9 cellular contexts compared by ENCODE assay signal in genomic region chr11:34065505-34066203, GRCh38. TPM values are rescaled to one million over a fixed set of nuclear protein-coding genes. Genes with fewer than 3 reads are reported as not detected.
DNase-seq lines count a peak whose midpoint lies in the region; ATAC-seq and TF ChIP-seq lines count a peak whose summit lies in the region.
"Had no signal": no experiment of that assay in that cellular context is flagged by ENCODE, and none has a peak within 500 bp of the region (broad histone marks: within the 10 kb centered on the region; RNA-seq: fewer than 3 reads in every experiment).

No MANE protein-coding gene starts in this region.

- H3K27me3 ChIP-seq in AG04450 (ENCODE audit: control insufficient read depth, insufficient read depth, low read length) = no peaks in the 10 kb centered on the region

- CTCF ChIA-PET in AG04450 (lab: Charles Lee) = no interaction called here

- no peak overlapping the region for H3K4me3 ChIP-seq in AG04450 (ENCODE audit: low read depth, low read length)
- no peak overlapping the region for H3K4me3 ChIP-seq in WI38 (ENCODE audit: low read depth, low read length)
- no peak overlapping the region for H3K4me3 ChIP-seq in fibroblast of villous mesenchyme (ENCODE audit: low read depth, low read length)

- TF ChIP-seq CTCF in AG04450 (IDR thresholded peaks at IDR 0.05; ENCODE audit: low read depth, low read length) (no peak; the same call in 1 of the 2 replicates), WI38 (IDR thresholded peaks at IDR 0.05; ENCODE audit: low read depth, low read length) (peak; percentile 16; the same call in 1 of the 2 replicates), fibroblast of villous mesenchyme (IDR thresholded peaks at IDR 0.05; ENCODE audit: insufficient read depth, low read depth, low read length) (no peak)

- ATAC-seq in GM18868 (IDR thresholded peaks at IDR 0.05; ENCODE audit: unreplicated experiment) (no peak), GM19035 (IDR thresholded peaks at IDR 0.05; ENCODE audit: unreplicated experiment) (no peak)

- H3K27ac ChIP-seq in AG04450 (ENCODE audit: low read depth, low read length) = peak overlapping the region; percentile 41

- POLR2A ChIA-PET in AG04450 (lab: Yijun Ruan, JAX) = no interaction called here

- H3K9me3 ChIP-seq in AG04450 (ENCODE audit: control insufficient read depth, insufficient read depth, low read length) = no peaks in the 10 kb centered on the region

- DNase-seq in AG04450 (ENCODE audit: low read depth, low spot score) = no peak
- peak; percentile 11 for DNase-seq in EH (ENCODE audit: low read depth)
- DNase-seq in fibroblast of villous mesenchyme (ENCODE audit: low read depth) = peak; percentile 28
- no peak for DNase-seq in NCI-H524 treated with DMSO at 0.1 percent for 48 hours (lab: John Stamatoyannopoulos, UW)
- no peak for DNase-seq in activated CD8-positive, alpha-beta memory T cell treated with anti-CD3 and anti-CD28 coated beads, Interleukin-2, amount 50 U/mL, for 48 hours
- DNase-seq: aorta had no signal

RNA-seq across cellular contexts. Expression of gene CAPRIN1, which starts 14.1 kb away (rescaled TPM):
- 202 and 251 TPM in 2 replicates for polyA plus RNA-seq in AG04450 (2011; rRNA removed)
- polyA minus RNA-seq in AG04450 (2011; rRNA and poly(A)+ RNA removed) = 348 and 427 TPM in 2 replicates
- total RNA-seq in fibroblast of villous mesenchyme = 172 and 240 TPM in 2 replicates

RNA-seq across cellular contexts. Expression of gene NAT10, which starts 39.8 kb away (rescaled TPM):
- polyA plus RNA-seq in AG04450 (2011; rRNA removed) = 30.2 and 30.5 TPM in 2 replicates
- 51.2 and 60.0 TPM in 2 replicates for polyA minus RNA-seq in AG04450 (2011; rRNA and poly(A)+ RNA removed)
- total RNA-seq in fibroblast of villous mesenchyme = 22.9 and 35.4 TPM in 2 replicates

Comparison
In these comparisons a context has a peak if more than half of its experiments do, and no peak if none do; other contexts are left out.
1. DNase-seq: peak in EH (single experiment) and fibroblast of villous mesenchyme (single experiment); none in AG04450 (single experiment), NCI-H524 treated with DMSO at 0.1 percent for 48 hours (single experiment) and activated CD8-positive, alpha-beta memory T cell treated with anti-CD3 and anti-CD28 coated beads, Interleukin-2, amount 50 U/mL, for 48 hours (single experiment).